In genomic region chr1:47232187-47232874, GRCh38 we compare ENCODE assay signal across 8 cellular contexts. TPM values are rescaled to one million over a fixed set of nuclear protein-coding genes. Genes with fewer than 3 reads are reported as not detected.
DNase-seq lines count a peak whose midpoint lies in the region; ATAC-seq and TF ChIP-seq lines count a peak whose summit lies in the region.

Gene TAL1, minus strand, starts transcription at chr1:47232225. Its CDS starts 6,337 bp downstream, at chr1:47225888.

- H3K4me1 ChIP-seq in right lobe of liver (no peaks in the 10 kb centered on the region), subcutaneous abdominal adipose tissue (ENCODE audit: control insufficient read depth in 5 of 5, insufficient read depth in 5 of 5, low read length in 5 of 5) (peaks cover 0 to 52% (median 27%) of the 10 kb centered on the region in 5 donors)

- TF ChIP-seq POLR2A in right lobe of liver (IDR thresholded peaks at IDR 0.05), result no peak

- peaks cover 9 to 47% of the 10 kb centered on the region in 2 donors for H3K27me3 ChIP-seq in right lobe of liver
- peaks cover 43 to 61% (median 57%) of the 10 kb centered on the region in 5 donors for H3K27me3 ChIP-seq in subcutaneous abdominal adipose tissue (ENCODE audit: control insufficient read depth in 5 of 5, insufficient read depth in 4 of 5, low read length in 5 of 5)

- peaks cover 84% of the 10 kb centered on the region for H3K27me3 Mint-ChIP-seq in T-helper 2 cell treated with Interferon-gamma antibody and Interleukin-4, amounts not matched to agents 5 μg/mL and 100 μg/mL, for 36 hours (ENCODE audit: low read depth)

- intact Hi-C loops in right lobe of liver (cut with DNase I), result no loop called here

- WGBS in right lobe of liver (ENCODE audit: insufficient coverage, low coverage, low lambda C conversion rate, missing lambda C conversion rate), result 16% methylated on average over 5 of the region's 51 CpGs

- ATAC-seq in right lobe of liver, result peak; percentile 39 to 60 (median 44)
- ATAC-seq in GM18868 (IDR thresholded peaks at IDR 0.05; ENCODE audit: unreplicated experiment), result no peak
- ATAC-seq in HG03439 (IDR thresholded peaks at IDR 0.05; ENCODE audit: unreplicated experiment), result no peak

- no peak for DNase-seq in T-helper 2 cell treated with Interferon-gamma antibody and Interleukin-4, amounts not matched to agents 5 μg/mL and 100 μg/mL, for 36 hours (ENCODE audit: low spot score)
- DNase-seq in T-helper 2 cell (no peak), caudate nucleus (lab: John Stamatoyannopoulos, UW) (no peak), right lobe of liver (no peak), NCI-H2029 treated with DMSO at 0.1 percent for 48 hours (lab: John Stamatoyannopoulos, UW) (no peak)

- H3K9me3 ChIP-seq in right lobe of liver (no peaks in the 10 kb centered on the region), subcutaneous abdominal adipose tissue (ENCODE audit: control insufficient read depth in 5 of 5, low read length in 5 of 5) (no peaks in the 10 kb centered on the region)

- H3K9ac ChIP-seq in subcutaneous abdominal adipose tissue (ENCODE audit: low read length in 5 of 5), result peak within 1 kb of the TSS in 4 of 5 donors; percentile 44 to 95 (median 76)

- H3K36me3 ChIP-seq in right lobe of liver (no peaks in the 10 kb centered on the region), subcutaneous abdominal adipose tissue (ENCODE audit: control insufficient read depth in 5 of 5, insufficient read depth in 5 of 5, low read length in 5 of 5) (no peaks in the 10 kb centered on the region)

- peak within 1 kb of the TSS; percentile 74 for H3K27ac ChIP-seq in caudate nucleus (ENCODE audit: low read depth, low read length)
- H3K27ac ChIP-seq in right lobe of liver, result peak within 1 kb of the TSS; percentile 50 to 85 (median 56)
- H3K27ac ChIP-seq in subcutaneous abdominal adipose tissue (ENCODE audit: low read depth, low read length), result peak within 1 kb of the TSS; percentile 73

- peaks cover 3% of the 10 kb centered on the region for H3K36me3 Mint-ChIP-seq in T-helper 2 cell treated with Interferon-gamma antibody and Interleukin-4, amounts not matched to agents 5 μg/mL and 100 μg/mL, for 36 hours (ENCODE audit: low read depth)

- peak within 1 kb of the TSS; percentile 14 for H3K27ac Mint-ChIP-seq in T-helper 2 cell treated with Interferon-gamma antibody and Interleukin-4, amounts not matched to agents 5 μg/mL and 100 μg/mL, for 36 hours

- H3K4me3 Mint-ChIP-seq in T-helper 2 cell treated with Interferon-gamma antibody and Interleukin-4, amounts not matched to agents 5 μg/mL and 100 μg/mL, for 36 hours, result peak within 1 kb of the TSS; percentile 72

- H3K4me1 Mint-ChIP-seq in T-helper 2 cell treated with Interferon-gamma antibody and Interleukin-4, amounts not matched to agents 5 μg/mL and 100 μg/mL, for 36 hours (ENCODE audit: low read depth), result peaks cover 35% of the 10 kb centered on the region

- H3K4me3 ChIP-seq in right lobe of liver (peak within 1 kb of the TSS; percentile 21 to 29 (median 27)), subcutaneous abdominal adipose tissue (ENCODE audit: low read depth in 1 of 5, low read length in 5 of 5) (peak within 1 kb of the TSS; percentile 61 to 93 (median 74))

- TF ChIP-seq CTCF in right lobe of liver (IDR thresholded peaks at IDR 0.05), result no peak

- no peaks in the 10 kb centered on the region for H3K9me3 Mint-ChIP-seq in T-helper 2 cell treated with Interferon-gamma antibody and Interleukin-4, amounts not matched to agents 5 μg/mL and 100 μg/mL, for 36 hours

RNA-seq across cellular contexts. Expression of gene TAL1, which starts in this region (rescaled TPM):
- 1 to 10 TPM in 4 of 6 experiments, under 1 TPM in 2; 0.43 to 4.5 (median 1.8) TPM for total RNA-seq in right lobe of liver

Comparison
In these comparisons a context has a peak if more than half of its experiments do, and no peak if none do; other contexts are left out.
1. ATAC-seq: peak in right lobe of liver (4 of 4); none in GM18868 (single experiment) and HG03439 (single experiment).
2. Peak in every context shown above with its lines, with median percentiles within 50 percentile points of each other: H3K27ac ChIP-seq.